Comparison of ENCODE assay signal across 11 cellular contexts in genomic region chr16:83779881-83780280, GRCh38. TPM values are rescaled to one million over a fixed set of nuclear protein-coding genes. Genes with fewer than 3 reads are reported as not detected.
DNase-seq lines count a peak whose midpoint lies in the region; TF ChIP-seq lines count a peak whose summit lies in the region.
"Had no signal": no experiment of that assay in that cellular context is flagged by ENCODE, and none has a peak within 500 bp of the region (broad histone marks: within the 10 kb centered on the region; RNA-seq: fewer than 3 reads in every experiment).

No MANE protein-coding gene starts in this region.

- no peak overlapping the region for H2AFZ ChIP-seq in fibroblast of lung (ENCODE audit: low read length)

- peak overlapping the region; percentile 67 to 89 (median 86) for H3K27ac Mint-ChIP-seq in nephron
- no peak overlapping the region for H3K27ac Mint-ChIP-seq in activated naive CD4-positive, alpha-beta T cell treated with anti-CD3 and anti-CD28 coated beads, Interleukin-2, amount 10 ng/mL, durations not matched to agents 7 days and 5 days

- H3K9me3 ChIP-seq in fibroblast of lung (ENCODE audit: control insufficient read depth, insufficient read depth, low read depth, low read length) (no peaks in the 10 kb centered on the region), stomach (no peaks in the 10 kb centered on the region)

- TF ChIP-seq POLR2A in stomach (IDR thresholded peaks at IDR 0.05), result no peak

- no peaks in the 10 kb centered on the region for H4K20me1 ChIP-seq in fibroblast of lung (ENCODE audit: control insufficient read depth, extremely low read depth, insufficient read depth, low read length)

- H3K27ac ChIP-seq in fibroblast of lung (ENCODE audit: insufficient read depth, low read length) (no peak overlapping the region), stomach (no peak overlapping the region)
- H3K27ac ChIP-seq: cardiac muscle cell had no signal

- WGBS in stomach, 5 donors, result 10 to 27% (median 16%) methylated on average over 6 of the region's 6 CpGs

- CTCF ChIA-PET in activated naive CD4-positive, alpha-beta T cell treated with anti-CD3 and anti-CD28 coated beads, Interleukin-2, amount 10 ng/mL, durations not matched to agents 7 days and 5 days (lab: Charles Lee), result no interaction called here

- peaks cover 27% of the 10 kb centered on the region for H3K4me1 Mint-ChIP-seq in nephron
- H3K4me1 Mint-ChIP-seq in activated naive CD4-positive, alpha-beta T cell treated with anti-CD3 and anti-CD28 coated beads, Interleukin-2, amount 10 ng/mL, durations not matched to agents 7 days and 5 days, result no peaks in the 10 kb centered on the region

- H3K4me2 ChIP-seq in fibroblast of lung (ENCODE audit: extremely low read depth, insufficient read depth, low read length), result no peak overlapping the region

- TF ChIP-seq CTCF in AG09319 (IDR thresholded peaks at IDR 0.05; ENCODE audit: low read depth, low read length) (no peak), fibroblast of lung (conservative IDR thresholded peaks at IDR 0.05 in 1 of 2, IDR thresholded peaks at IDR 0.05 in 1 of 2; ENCODE audit: low read depth in 1 of 2, low read length in 2 of 2) (no peak), nephron (IDR thresholded peaks at IDR 0.05; ENCODE audit: unreplicated experiment in 3 of 3) (no peak), stomach (IDR thresholded peaks at IDR 0.05) (no peak)

- H3K9me3 Mint-ChIP-seq in nephron, result no peaks in the 10 kb centered on the region
- H3K9me3 Mint-ChIP-seq in activated naive CD4-positive, alpha-beta T cell treated with anti-CD3 and anti-CD28 coated beads, Interleukin-2, amount 10 ng/mL, durations not matched to agents 7 days and 5 days, result no peaks in the 10 kb centered on the region

- DNase-seq in AG09319 (ENCODE audit: extremely low read depth, low read depth) (peak; percentile 24), M059J (ENCODE audit: low read depth) (peak; percentile 78), fibroblast of lung (ENCODE audit: low read depth in 2 of 2) (peak; percentile 66 to 76), SKM-1 treated with dmso at 0.1 percent for 144 hours (lab: John Stamatoyannopoulos, UW; ENCODE audit: unreplicated experiment) (no peak), stomach (no peak)
- DNase-seq in central memory CD4-positive, alpha-beta T cell, result no peak
- DNase-seq in activated naive CD4-positive, alpha-beta T cell treated with anti-CD3 and anti-CD28 coated beads, Interleukin-2, amount 10 ng/mL, durations not matched to agents 7 days and 5 days, result no peak
- DNase-seq: activated CD4-positive, alpha-beta T cell treated with anti-CD3 and anti-CD28 coated beads for 48 hours; foreskin melanocyte had no signal

- H3K4me3 Mint-ChIP-seq in nephron, result peak overlapping the region in 2 of 3 experiments; percentile 24 to 71
- no peak overlapping the region for H3K4me3 Mint-ChIP-seq in activated naive CD4-positive, alpha-beta T cell treated with anti-CD3 and anti-CD28 coated beads, Interleukin-2, amount 10 ng/mL, durations not matched to agents 7 days and 5 days

- no peaks in the 10 kb centered on the region for H3K36me3 ChIP-seq in fibroblast of lung (ENCODE audit: control insufficient read depth, insufficient read depth, low read length)
- no peaks in the 10 kb centered on the region for H3K36me3 ChIP-seq in stomach
- H3K36me3 ChIP-seq: cardiac muscle cell had no signal

- H3K4me1 ChIP-seq in fibroblast of lung (ENCODE audit: control insufficient read depth, extremely low read depth, insufficient read depth, low read length) (no peaks in the 10 kb centered on the region), stomach (peaks cover 0 to 13% (median 8%) of the 10 kb centered on the region in 4 donors)

- intact Hi-C loops in stomach (cut with DNase I; ENCODE audit: low total_unique reads), result no loop called here

- H3K4me3 ChIP-seq in fibroblast of lung (replicated peaks in 1 of 4; ENCODE audit: control extremely low read depth in 1 of 4, insufficient read depth in 1 of 4, low read depth in 3 of 4, low read length in 4 of 4) (no peak overlapping the region), stomach (no peak overlapping the region)
- H3K4me3 ChIP-seq: cardiac muscle cell had no signal

- no peak overlapping the region for H3K9ac ChIP-seq in fibroblast of lung (ENCODE audit: insufficient read depth, low read length)

- H3K27me3 ChIP-seq in fibroblast of lung (ENCODE audit: control insufficient read depth, insufficient read depth, low read length) (no peaks in the 10 kb centered on the region), stomach (no peaks in the 10 kb centered on the region)
- H3K27me3 ChIP-seq: cardiac muscle cell had no signal

- peaks cover 4% of the 10 kb centered on the region for H3K27me3 Mint-ChIP-seq in nephron (ENCODE audit: low read depth)
- H3K27me3 Mint-ChIP-seq in activated naive CD4-positive, alpha-beta T cell treated with anti-CD3 and anti-CD28 coated beads, Interleukin-2, amount 10 ng/mL, durations not matched to agents 7 days and 5 days, result peaks cover 17% of the 10 kb centered on the region

- H3K79me2 ChIP-seq in fibroblast of lung (ENCODE audit: control insufficient read depth, insufficient read depth, low read length), result no peaks in the 10 kb centered on the region

- no peaks in the 10 kb centered on the region for H3K36me3 Mint-ChIP-seq in nephron (ENCODE audit: low read depth)
- H3K36me3 Mint-ChIP-seq in activated naive CD4-positive, alpha-beta T cell treated with anti-CD3 and anti-CD28 coated beads, Interleukin-2, amount 10 ng/mL, durations not matched to agents 7 days and 5 days, result no peaks in the 10 kb centered on the region

- no peak for TF ChIP-seq EP300 in stomach (IDR thresholded peaks at IDR 0.05)

RNA-seq across cellular contexts. Expression of gene HSBP1, which starts 27.9 kb away (rescaled TPM):
- 85.5 and 151 TPM in 2 replicates for total RNA-seq in M059J (2014; rRNA removed; shearing (Covaris generic))
- total RNA-seq in fibroblast of lung (111 and 184 TPM in 2 replicates), stomach (10 to 100 TPM in 3 of 5 donors, 1 to 10 TPM in 2; 8.5 to 60.5 (median 29.2) TPM)
- polyA plus RNA-seq in fibroblast of lung (135 and 169 TPM in 2 replicates), stomach (10 to 100 TPM; 33.8 to 47.2 (median 36.5) TPM)
- 219 and 277 TPM in 2 replicates for polyA plus RNA-seq in fibroblast of lung (2012)
- 27.7 and 38.8 TPM in 2 replicates for polyA minus RNA-seq in fibroblast of lung (ENCODE audit: low replicate concordance)

Comparison
In these comparisons a context has a peak if more than half of its experiments do, and no peak if none do; other contexts are left out.
1. DNase-seq: peak in AG09319 (single experiment), M059J (single experiment) and fibroblast of lung (2 of 2); none in central memory CD4-positive, alpha-beta T cell (single experiment), activated naive CD4-positive, alpha-beta T cell treated with anti-CD3 and anti-CD28 coated beads, Interleukin-2, amount 10 ng/mL, durations not matched to agents 7 days and 5 days (single experiment), SKM-1 treated with dmso at 0.1 percent for 144 hours (single experiment) and stomach (single experiment).